8 cellular contexts compared by ENCODE assay signal in the genomic region with DNA sequence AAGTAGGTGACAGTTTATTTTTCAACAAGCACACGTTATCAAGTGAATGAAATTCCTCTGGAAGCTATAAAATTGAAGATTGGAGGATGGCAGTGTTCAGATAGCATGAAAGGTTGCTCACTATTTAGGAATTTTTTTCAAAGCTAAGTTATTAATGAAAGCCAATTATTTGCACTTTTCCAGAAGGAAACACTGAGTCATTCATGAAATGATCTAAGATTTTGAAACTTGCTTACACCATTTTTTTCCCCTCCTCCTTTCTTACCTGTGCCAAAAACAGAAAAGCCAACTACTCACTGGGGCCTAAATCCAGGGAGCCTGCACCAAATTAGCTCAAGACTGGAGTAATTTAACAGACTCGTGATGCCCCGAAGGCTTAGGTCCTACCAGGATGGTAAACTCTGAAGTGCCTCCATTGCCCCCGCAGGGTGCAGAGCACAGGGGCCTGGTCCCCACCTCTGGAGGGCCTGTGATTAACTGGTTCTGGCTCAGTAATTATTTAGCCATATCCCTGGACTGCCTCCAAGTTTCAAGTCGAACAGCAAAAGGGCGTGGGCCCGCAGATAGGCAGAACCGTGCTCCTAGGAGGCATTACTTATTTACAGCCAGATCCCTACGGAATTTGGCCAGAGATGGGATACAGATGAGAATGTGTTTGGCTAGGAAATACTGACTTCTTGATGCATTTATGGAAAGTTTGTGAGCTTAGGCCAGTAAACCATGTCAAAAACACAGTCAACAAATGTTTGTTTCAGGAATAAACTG. TPM values are rescaled to one million over a fixed set of nuclear protein-coding genes. Genes with fewer than 3 reads are reported as not detected.
DNase-seq lines count a peak whose midpoint lies in the region; ATAC-seq and TF ChIP-seq lines count a peak whose summit lies in the region.

No MANE protein-coding gene starts in this region.

- 4% methylated on average over 8 of the region's 9 CpGs for WGBS in SK-N-SH (ENCODE audit: low lambda C conversion rate)

- peak overlapping the region in 1 of 2 donors; percentile 80 for H3K4me3 Mint-ChIP-seq in CD14-positive monocyte
- H3K4me3 Mint-ChIP-seq in effector memory CD8-positive, alpha-beta T cell = peak overlapping the region; percentile 10 to 42

- no peaks in the 10 kb centered on the region for H3K9me2 ChIP-seq in SK-N-SH

- DNase-seq in CD14-positive monocyte (ENCODE audit: low spot score) (no peak), SK-N-SH (peak; percentile 65), NCI-H1048 (lab: John Stamatoyannopoulos, UW) (no peak)
- DNase-seq in effector memory CD8-positive, alpha-beta T cell = no peak

- no peaks in the 10 kb centered on the region for H3K36me3 Mint-ChIP-seq in CD14-positive monocyte
- no peaks in the 10 kb centered on the region for H3K36me3 Mint-ChIP-seq in effector memory CD8-positive, alpha-beta T cell (ENCODE audit: insufficient read depth)

- intact Hi-C loops in CD14-positive monocyte (cut with micrococcal nuclease) = loop anchor here in 1 of 2 donors (5.0 kb wide), 2 partner anchors 36 to 39 kb away; no protein-coding TSS in a partner anchor

- TF ChIP-seq RAD21 in SK-N-SH (IDR thresholded peaks at IDR 0.05; ENCODE audit: low read length) = 0 out of 2 replicates have a peak, but pooled peaks have one; percentile 2

- peaks cover 40% of the 10 kb centered on the region for H3F3A ChIP-seq in SK-N-SH (replicated peaks; ENCODE audit: insufficient read depth)

- peaks cover 45% of the 10 kb centered on the region for H3K4me1 Mint-ChIP-seq in CD14-positive monocyte
- peaks cover 19 to 24% of the 10 kb centered on the region in 2 donors for H3K4me1 Mint-ChIP-seq in effector memory CD8-positive, alpha-beta T cell (ENCODE audit: low read depth in 2 of 2)

- no peaks in the 10 kb centered on the region for H3K27me3 ChIP-seq in SK-N-SH (ENCODE audit: insufficient read depth)
- no peaks in the 10 kb centered on the region for H3K27me3 ChIP-seq in mucosa of rectum (ENCODE audit: control insufficient read depth in 2 of 2, insufficient read depth in 2 of 2, low read length in 2 of 2)

- peak overlapping the region; percentile 89 to 96 (median 93) for H3K27ac Mint-ChIP-seq in CD14-positive monocyte
- peak overlapping the region; percentile 55 to 90 for H3K27ac Mint-ChIP-seq in effector memory CD8-positive, alpha-beta T cell

- H3K27me3 Mint-ChIP-seq in CD14-positive monocyte (ENCODE audit: low read depth in 3 of 3) = peaks cover 0 to 1% (median 0%) of the 10 kb centered on the region in 3 donors
- no peaks in the 10 kb centered on the region for H3K27me3 Mint-ChIP-seq in effector memory CD8-positive, alpha-beta T cell

- H3K27ac ChIP-seq in SK-N-SH (ENCODE audit: low read depth in 2 of 2, low read length in 1 of 2) = peak overlapping the region; percentile 90 to 98
- peak overlapping the region; percentile 94 for H3K27ac ChIP-seq in mucosa of rectum (ENCODE audit: low read depth in 2 of 2, low read length in 2 of 2)

- ATAC-seq in HG02798 (IDR thresholded peaks at IDR 0.05; ENCODE audit: poor library complexity, unreplicated experiment) (peak; percentile 25), HG03025 (IDR thresholded peaks at IDR 0.05; ENCODE audit: low FRiP score, unreplicated experiment) (no peak), HG02642 (IDR thresholded peaks at IDR 0.05; ENCODE audit: poor library complexity, unreplicated experiment) (no peak)
- ATAC-seq in effector memory CD8-positive, alpha-beta T cell (replicated peaks) = no peak

- H3K79me2 ChIP-seq in SK-N-SH (ENCODE audit: insufficient read depth) = no peaks in the 10 kb centered on the region

- H3K4me2 ChIP-seq in SK-N-SH = peak overlapping the region; percentile 72

- peaks cover 19 to 32% of the 10 kb centered on the region in 2 experiments for H3K4me1 ChIP-seq in SK-N-SH (ENCODE audit: control insufficient read depth in 1 of 2, insufficient read depth in 2 of 2, low read depth in 1 of 2, low read length in 1 of 2)
- H3K4me1 ChIP-seq in mucosa of rectum (ENCODE audit: control insufficient read depth in 2 of 2, insufficient read depth in 2 of 2, low read length in 2 of 2) = peaks cover 21 to 28% of the 10 kb centered on the region in 2 donors

- no peak for TF ChIP-seq CTCF in CD14-positive monocyte (IDR thresholded peaks at IDR 0.05)
- TF ChIP-seq CTCF in SK-N-SH (IDR thresholded peaks at IDR 0.05) = no peak

- no peaks in the 10 kb centered on the region for H3K9me3 ChIP-seq in SK-N-SH
- no peaks in the 10 kb centered on the region for H3K9me3 ChIP-seq in mucosa of rectum (ENCODE audit: control insufficient read depth in 2 of 2, low read length in 2 of 2)

- peak; percentile 22 to 65; a peak in 2 of 4 replicates for TF ChIP-seq EP300 in SK-N-SH (IDR thresholded peaks at IDR 0.05; ENCODE audit: borderline replicate concordance in 1 of 2, low read depth in 1 of 2, low read length in 1 of 2)

- CTCF ChIA-PET in SK-N-SH (lab: Yijun Ruan, JAX) = interaction anchor here (1.1 to 2.2 kb wide), 4 partner anchors 9 to 1310 kb away, joined by 3 to 6 read pairs (median 6); a partner anchor contains a TSS

- POLR2A ChIA-PET in SK-N-SH (lab: Yijun Ruan, JAX) = interaction anchor here (0.9 to 2.6 kb wide), 2 partner anchors 9 to 27 kb away, joined by 3 to 5 read pairs; a partner anchor contains a TSS

- H4K20me1 ChIP-seq in SK-N-SH (ENCODE audit: insufficient read depth) = no peaks in the 10 kb centered on the region

- H3K4me3 ChIP-seq in SK-N-SH (ENCODE audit: low read depth in 2 of 2, low read length in 1 of 2) (no peak overlapping the region), mucosa of rectum (ENCODE audit: low read length in 2 of 2) (peak overlapping the region in 1 of 2 donors; percentile 48)

- H3K9ac ChIP-seq in SK-N-SH (peak overlapping the region; percentile 85), mucosa of rectum (ENCODE audit: low read depth in 1 of 2, low read length in 2 of 2) (peak overlapping the region; percentile 60 to 72)

- H3K36me3 ChIP-seq in SK-N-SH (replicated peaks in 1 of 2; ENCODE audit: control insufficient read depth in 1 of 2, insufficient read depth in 2 of 2, low read length in 1 of 2) (no peaks in the 10 kb centered on the region), mucosa of rectum (ENCODE audit: control insufficient read depth in 2 of 2, insufficient read depth in 2 of 2, low read length in 2 of 2) (no peaks in the 10 kb centered on the region)

- peak overlapping the region; percentile 82 for H2AFZ ChIP-seq in SK-N-SH (ENCODE audit: low read depth)

- no peaks in the 10 kb centered on the region for H3K9me3 Mint-ChIP-seq in CD14-positive monocyte
- no peaks in the 10 kb centered on the region for H3K9me3 Mint-ChIP-seq in effector memory CD8-positive, alpha-beta T cell

TF ChIP-seq in SK-N-SH, 30 proteins besides CTCF, POLR2A, EP300 and RAD21 (continues in another document):
- TF ChIP-seq GABPA (IDR thresholded peaks at IDR 0.05; ENCODE audit: low read depth) = peak; percentile 9; the same call in 1 of the 2 replicates
- TF ChIP-seq TCF12 (IDR thresholded peaks at IDR 0.05) = no peak; the same call in none of the 2 replicates
- TF ChIP-seq, protein P1, sequence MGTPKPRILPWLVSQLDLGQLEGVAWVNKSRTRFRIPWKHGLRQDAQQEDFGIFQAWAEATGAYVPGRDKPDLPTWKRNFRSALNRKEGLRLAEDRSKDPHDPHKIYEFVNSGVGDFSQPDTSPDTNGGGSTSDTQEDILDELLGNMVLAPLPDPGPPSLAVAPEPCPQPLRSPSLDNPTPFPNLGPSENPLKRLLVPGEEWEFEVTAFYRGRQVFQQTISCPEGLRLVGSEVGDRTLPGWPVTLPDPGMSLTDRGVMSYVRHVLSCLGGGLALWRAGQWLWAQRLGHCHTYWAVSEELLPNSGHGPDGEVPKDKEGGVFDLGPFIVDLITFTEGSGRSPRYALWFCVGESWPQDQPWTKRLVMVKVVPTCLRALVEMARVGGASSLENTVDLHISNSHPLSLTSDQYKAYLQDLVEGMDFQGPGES (IDR thresholded peaks at IDR 0.05; ENCODE audit: low read depth, low read length) = no peak
- no peak for TF ChIP-seq GATA2 (CRISPR knock-in tag; IDR thresholded peaks at IDR 0.05)
- TF ChIP-seq, protein P2, sequence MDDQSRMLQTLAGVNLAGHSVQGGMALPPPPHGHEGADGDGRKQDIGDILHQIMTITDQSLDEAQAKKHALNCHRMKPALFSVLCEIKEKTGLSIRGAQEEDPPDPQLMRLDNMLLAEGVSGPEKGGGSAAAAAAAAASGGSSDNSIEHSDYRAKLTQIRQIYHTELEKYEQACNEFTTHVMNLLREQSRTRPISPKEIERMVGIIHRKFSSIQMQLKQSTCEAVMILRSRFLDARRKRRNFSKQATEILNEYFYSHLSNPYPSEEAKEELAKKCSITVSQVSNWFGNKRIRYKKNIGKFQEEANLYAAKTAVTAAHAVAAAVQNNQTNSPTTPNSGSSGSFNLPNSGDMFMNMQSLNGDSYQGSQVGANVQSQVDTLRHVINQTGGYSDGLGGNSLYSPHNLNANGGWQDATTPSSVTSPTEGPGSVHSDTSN (IDR thresholded peaks at IDR 0.05) = peak; percentile 50
- no peak for TF ChIP-seq POLR2AphosphoS5 (IDR thresholded peaks at IDR 0.05; ENCODE audit: low read depth, low read length)
- TF ChIP-seq FOSL2 (IDR thresholded peaks at IDR 0.05; ENCODE audit: borderline replicate concordance, low read depth) = peak; percentile 74
- 0 out of 2 replicates have a peak, but pooled peaks have one; percentile 13 for TF ChIP-seq RXRA (IDR thresholded peaks at IDR 0.05; ENCODE audit: borderline replicate concordance, low read depth)
- TF ChIP-seq, protein P3, sequence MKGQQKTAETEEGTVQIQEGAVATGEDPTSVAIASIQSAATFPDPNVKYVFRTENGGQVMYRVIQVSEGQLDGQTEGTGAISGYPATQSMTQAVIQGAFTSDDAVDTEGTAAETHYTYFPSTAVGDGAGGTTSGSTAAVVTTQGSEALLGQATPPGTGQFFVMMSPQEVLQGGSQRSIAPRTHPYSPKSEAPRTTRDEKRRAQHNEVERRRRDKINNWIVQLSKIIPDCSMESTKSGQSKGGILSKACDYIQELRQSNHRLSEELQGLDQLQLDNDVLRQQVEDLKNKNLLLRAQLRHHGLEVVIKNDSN (IDR thresholded peaks at IDR 0.05; ENCODE audit: borderline replicate concordance, low read depth) = no peak
- no peak for TF ChIP-seq CHD2 (IDR thresholded peaks at IDR 0.05; ENCODE audit: low read length, partially characterized antibody)
- peak; percentile 83 for TF ChIP-seq NFIC (IDR thresholded peaks at IDR 0.05; ENCODE audit: borderline replicate concordance)
- TF ChIP-seq, protein P4, sequence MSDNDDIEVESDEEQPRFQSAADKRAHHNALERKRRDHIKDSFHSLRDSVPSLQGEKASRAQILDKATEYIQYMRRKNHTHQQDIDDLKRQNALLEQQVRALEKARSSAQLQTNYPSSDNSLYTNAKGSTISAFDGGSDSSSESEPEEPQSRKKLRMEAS (IDR thresholded peaks at IDR 0.05; ENCODE audit: low read depth) = peak; percentile 22; the same call in 1 of the 2 replicates
- TF ChIP-seq SMC3 (IDR thresholded peaks at IDR 0.05; ENCODE audit: low read depth, low read length) = no peak
- TF ChIP-seq MEF2A (IDR thresholded peaks at IDR 0.05; ENCODE audit: borderline replicate concordance, low read depth) = peak; percentile 12; the same call in 1 of the 2 replicates

RNA-seq across cellular contexts. Expression of a gene that starts 28.0 kb away (rescaled TPM):
- polyA plus RNA-seq in CD14-positive monocyte = 10 to 100 TPM; 10.5 to 41.5 TPM
- 6.9 and 7.1 TPM in 2 replicates for polyA plus RNA-seq in SK-N-SH (2012; rRNA removed)
- polyA plus RNA-seq in SK-N-SH (2012; cell fraction: cytosol; rRNA removed) = 7.6 and 8.5 TPM in 2 replicates
- 13.4 and 14.5 TPM in 2 replicates for polyA plus RNA-seq in SK-N-SH (2012; cell fraction: nucleus; rRNA removed)
